In genomic region chr7:149930369-149931068, GRCh38 we compare ENCODE assay signal across 7 cellular contexts. TPM values are rescaled to one million over a fixed set of nuclear protein-coding genes. Genes with fewer than 3 reads are reported as not detected.
DNase-seq lines count a peak whose midpoint lies in the region; ATAC-seq and TF ChIP-seq lines count a peak whose summit lies in the region.
"Not testable (repeated sequence)": the region's sequence is repeated elsewhere in the genome, so short reads cannot be mapped to it uniquely, and the experiment has no call there.

No MANE protein-coding gene starts in this region.

- POLR2A ChIA-PET in SK-N-SH (lab: Yijun Ruan, JAX) = not testable (repeated sequence)

- H3K79me2 ChIP-seq in SK-N-SH (ENCODE audit: insufficient read depth) = not testable (repeated sequence)

- peak in 1 of 2 experiments; percentile 33; a peak in 1 of 4 replicates for TF ChIP-seq EP300 in SK-N-SH (IDR thresholded peaks at IDR 0.05; ENCODE audit: borderline replicate concordance in 1 of 2, low read depth in 1 of 2, low read length in 1 of 2)

- H2AFZ ChIP-seq in SK-N-SH (ENCODE audit: low read depth) = not testable (repeated sequence)

- H3F3A ChIP-seq in SK-N-SH (replicated peaks; ENCODE audit: insufficient read depth) = not testable (repeated sequence)

- H3K36me3 ChIP-seq in SK-N-SH (replicated peaks in 1 of 2; ENCODE audit: control insufficient read depth in 1 of 2, insufficient read depth in 2 of 2, low read length in 1 of 2) = not testable (repeated sequence)

- CTCF ChIA-PET in SK-N-SH (lab: Yijun Ruan, JAX) = not testable (repeated sequence)

- H3K9ac ChIP-seq in SK-N-SH = not testable (repeated sequence)

- H4K20me1 ChIP-seq in SK-N-SH (ENCODE audit: insufficient read depth) = not testable (repeated sequence)

- H3K4me1 Mint-ChIP-seq in HFFc6 (ENCODE audit: low read depth); chondrocyte (ENCODE audit: low read depth): not testable (repeated sequence)

- not testable (repeated sequence) for H3K27me3 ChIP-seq in SK-N-SH (ENCODE audit: insufficient read depth)

- peak; percentile 94 for ATAC-seq in left ventricle myocardium superior

- WGBS in SK-N-SH (ENCODE audit: low lambda C conversion rate) = 11% methylated on average over 7 of the region's 7 CpGs

- H3K27me3 Mint-ChIP-seq in HFFc6 (ENCODE audit: insufficient read depth); chondrocyte (ENCODE audit: low read depth): not testable (repeated sequence)

- H3K4me3 Mint-ChIP-seq in HFFc6; chondrocyte (ENCODE audit: unreplicated experiment): not testable (repeated sequence)

- not testable (repeated sequence) for H3K4me2 ChIP-seq in SK-N-SH

- not testable (repeated sequence) for H3K4me3 ChIP-seq in SK-N-SH (ENCODE audit: low read depth in 2 of 2, low read length in 1 of 2); fibroblast of villous mesenchyme (ENCODE audit: low read depth, low read length)

- H3K27ac Mint-ChIP-seq in HFFc6 = not testable (repeated sequence)
- peak overlapping the region; percentile 69 for H3K27ac Mint-ChIP-seq in chondrocyte (ENCODE audit: unreplicated experiment)

- not testable (repeated sequence) for H3K9me2 ChIP-seq in SK-N-SH

- not testable (repeated sequence) for H3K9me3 ChIP-seq in SK-N-SH

- intact Hi-C loops in left ventricle myocardium superior (cut with micrococcal nuclease) = not testable (repeated sequence)

- H3K27ac ChIP-seq in SK-N-SH (ENCODE audit: low read depth in 2 of 2, low read length in 1 of 2) = not testable (repeated sequence)

- not testable (repeated sequence) for TF ChIP-seq RAD21 in SK-N-SH (IDR thresholded peaks at IDR 0.05; ENCODE audit: low read length)

- not testable (repeated sequence) for H3K4me1 ChIP-seq in SK-N-SH (ENCODE audit: control insufficient read depth in 1 of 2, insufficient read depth in 2 of 2, low read depth in 1 of 2, low read length in 1 of 2)

- TF ChIP-seq CTCF in HFFc6 (IDR thresholded peaks at IDR 0.05); SK-N-SH (IDR thresholded peaks at IDR 0.05); chondrocyte (IDR thresholded peaks at IDR 0.05); fibroblast of villous mesenchyme (IDR thresholded peaks at IDR 0.05; ENCODE audit: insufficient read depth, low read depth, low read length): not testable (repeated sequence)

- DNase-seq in Daoy (ENCODE audit: low read depth) (peak; percentile 37), HFFc6 (peak; percentile 0), SK-N-SH (peak; percentile 65), fibroblast of villous mesenchyme (ENCODE audit: low read depth) (peak; percentile 53), myocyte (ENCODE audit: low read depth) (peak; percentile 58)
- DNase-seq in chondrocyte (ENCODE audit: low spot score); left ventricle myocardium superior: not testable (repeated sequence)

- not testable (repeated sequence) for H3K9me3 Mint-ChIP-seq in HFFc6; chondrocyte (ENCODE audit: low read depth)

- not testable (repeated sequence) for H3K36me3 Mint-ChIP-seq in HFFc6 (ENCODE audit: low read depth); chondrocyte (ENCODE audit: low read depth)

TF ChIP-seq in SK-N-SH, 30 proteins besides CTCF, POLR2A, EP300 and RAD21:
- TF ChIP-seq RCOR1 (IDR thresholded peaks at IDR 0.05; ENCODE audit: low read length) (peak; percentile 59; the same call in 1 of the 2 replicates), GATA2 (CRISPR knock-in tag; IDR thresholded peaks at IDR 0.05) (peak; percentile 75), TCF12 (IDR thresholded peaks at IDR 0.05) (peak; percentile 65), MXI1 (IDR thresholded peaks at IDR 0.05; ENCODE audit: low read depth, low read length) (peak; percentile 56; the same call in 1 of the 2 replicates), PBX3 (IDR thresholded peaks at IDR 0.05) (0 out of 2 replicates have a peak, but pooled peaks have one; percentile 17), CHD2 (IDR thresholded peaks at IDR 0.05; ENCODE audit: low read length, partially characterized antibody) (peak; percentile 26)

RNA-seq across cellular contexts. Expression of gene ATP6V0E2, which starts 56.8 kb away (rescaled TPM):
- total RNA-seq in Daoy (2014; rRNA removed; shearing (Covaris generic)) = 61.0 and 103 TPM in 2 replicates
- total RNA-seq in HFFc6 (2021; fragmentation: NEBNext Ultra II Directional; extraction: Animal tissue kit (Norgen Biotek cat#: 25700)) = 10 to 100 TPM; 40.9 to 54.8 (median 48.0) TPM
- 42.6 and 49.6 TPM in 2 replicates for polyA plus RNA-seq in SK-N-SH (2012; rRNA removed)
- 26.8 and 43.0 TPM in 2 replicates for polyA plus RNA-seq in SK-N-SH (2012; cell fraction: cytosol; rRNA removed)
- 22.5 and 34.6 TPM in 2 replicates for polyA plus RNA-seq in SK-N-SH (2012; cell fraction: nucleus; rRNA removed)
- total RNA-seq in chondrocyte (23.1 to 28.5 TPM (median 24.8 TPM) in 3 replicates), fibroblast of villous mesenchyme (11.2 and 13.9 TPM in 2 replicates), left ventricle myocardium superior (168 TPM), myocyte (22.3 and 26.6 TPM in 2 replicates)
- polyA plus RNA-seq in myocyte (2012) = 51.5 TPM
